25 cellular contexts compared by ENCODE assay signal in the genomic region with DNA sequence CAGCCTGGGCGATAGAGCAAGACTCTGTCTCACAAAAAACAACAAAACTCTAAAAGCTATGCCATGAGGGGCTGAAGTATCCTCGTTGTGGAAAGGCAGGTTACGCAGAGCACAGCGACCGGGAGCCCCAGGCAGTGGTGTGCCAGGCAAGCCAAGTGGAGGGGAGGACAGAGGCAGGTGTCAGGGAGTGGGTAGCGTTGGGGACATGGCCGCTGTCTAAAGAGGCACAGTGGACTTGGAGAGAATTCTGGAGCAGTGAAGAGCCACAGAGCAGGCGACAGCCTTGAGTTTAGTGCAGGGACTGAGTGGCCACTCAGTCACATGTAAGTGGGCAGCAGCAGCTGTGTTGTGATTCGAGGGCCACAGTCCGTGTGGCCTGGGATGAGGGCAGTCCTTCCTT.
"Had no signal": no experiment of that assay in that cellular context is flagged by ENCODE, and none has a peak within 500 bp of the region (broad histone marks: within the 10 kb centered on the region; RNA-seq: fewer than 3 reads in every experiment).

No MANE protein-coding gene starts in this region.

- H3K36me3 ChIP-seq: heart right ventricle, left ventricle myocardium inferior, neural progenitor cell, pancreas, prostate gland, stomach, thyroid gland, transverse colon, upper lobe of left lung had no signal

- ATAC-seq: heart right ventricle; naive thymus-derived CD4-positive, alpha-beta T cell; pancreas; right cardiac atrium; sciatic nerve had no signal

- H3K9me3 Mint-ChIP-seq: mesothelial cell of epicardium, nephron, neural progenitor cell had no signal

- H3K27me3 Mint-ChIP-seq: naive thymus-derived CD4-positive, alpha-beta T cell had no signal

- H3K27ac Mint-ChIP-seq: mesothelial cell of epicardium, neural progenitor cell had no signal

- H3K27me3 ChIP-seq: hepatocyte, pancreas, stomach, testis, thyroid gland, transverse colon, upper lobe of left lung had no signal

- H3K4me3 Mint-ChIP-seq: mesothelial cell of epicardium, nephron, neural progenitor cell had no signal

- H3K36me3 Mint-ChIP-seq: mesothelial cell of epicardium; naive thymus-derived CD4-positive, alpha-beta T cell; neural progenitor cell had no signal

- H3K4me3 ChIP-seq: heart right ventricle, hepatocyte, left ventricle myocardium inferior, lung, neural progenitor cell, pancreas, prostate gland, skin epidermis, stomach, testis, thyroid gland, transverse colon, upper lobe of left lung had no signal

- FAIRE-seq: pancreas had no signal

- DNase-seq: heart right ventricle; islet precursor cell; left ventricle myocardium inferior; naive thymus-derived CD4-positive, alpha-beta T cell; pancreas; retina; right cardiac atrium; stimulated activated CD4-positive, alpha-beta T cell treated with anti-CD3 and anti-CD28 coated beads, Interleukin-12 subunit alpha, Interleukin-12 subunit beta, amount 100 ng/mL, for 4 hours; stimulated activated CD4-positive, alpha-beta T cell treated with anti-CD3 and anti-CD28 coated beads, Interleukin-15, amount 100 ng/mL, for 24 hours; stimulated activated CD4-positive, alpha-beta T cell treated with anti-CD3 and anti-CD28 coated beads, Interleukin-2, amount 100 ng/mL, for 24 hours; stimulated activated CD4-positive, alpha-beta T cell treated with anti-CD3 and anti-CD28 coated beads, Interleukin-4, amount 100 ng/mL, for 1 hour; stimulated activated naive CD4-positive, alpha-beta T cell; stomach; testis; transverse colon had no signal
